ENCODE assay signal across 10 cellular contexts in the genomic region with DNA sequence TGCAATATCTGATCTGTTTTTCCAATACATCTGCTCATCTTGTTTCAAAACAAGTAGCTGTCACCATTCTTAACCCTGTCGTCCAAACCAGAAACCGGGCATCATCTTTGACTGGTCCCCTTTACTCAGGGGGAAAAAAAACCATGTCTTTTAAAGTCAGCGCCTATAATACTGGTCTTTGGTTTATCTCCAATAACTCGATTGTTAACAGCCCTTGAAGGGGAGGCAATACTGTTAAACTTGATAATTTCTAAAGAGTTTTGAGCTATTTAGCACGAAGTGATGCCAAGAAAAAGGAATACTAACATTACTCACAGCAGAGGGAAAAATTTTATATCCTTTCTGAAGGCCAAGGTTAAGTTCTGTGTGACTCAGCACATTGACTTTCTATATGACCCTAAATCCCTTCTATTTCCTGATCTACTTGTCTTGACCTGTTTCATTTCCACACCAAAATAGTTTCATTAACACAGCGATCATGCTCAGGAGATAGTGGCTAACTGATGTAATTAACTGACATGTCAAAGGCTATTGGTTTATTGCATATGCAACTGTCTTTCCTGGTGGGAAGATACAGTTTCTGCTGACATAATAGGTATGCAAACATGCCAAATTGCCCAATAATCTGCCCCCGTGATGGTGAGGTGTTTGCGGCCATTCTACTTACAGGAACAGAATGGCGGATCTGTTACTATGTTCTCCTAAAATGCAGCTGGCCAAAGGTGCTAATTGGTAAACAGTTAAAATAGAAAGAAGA. TPM values are rescaled to one million over a fixed set of nuclear protein-coding genes. Genes with fewer than 3 reads are reported as not detected.
A peak's percentile ranks its signal among the peaks of the same experiment; 100 is the strongest.
DNase-seq lines count a peak whose midpoint lies in the region; TF ChIP-seq lines count a peak whose summit lies in the region.
"Had no signal": no experiment of that assay in that cellular context is flagged by ENCODE, and none has a peak within 500 bp of the region (broad histone marks: within the 10 kb centered on the region; RNA-seq: fewer than 3 reads in every experiment).

No MANE protein-coding gene starts in this region.

- H3K9me3 ChIP-seq in PC-9 (ENCODE audit: insufficient read depth, low read depth) (no peaks in the 10 kb centered on the region; the same call in 1 of the 2 replicates), esophagus squamous epithelium (no peaks in the 10 kb centered on the region), stomach (no peaks in the 10 kb centered on the region)
- H3K9me3 ChIP-seq: upper lobe of left lung had no signal

- CTCF ChIA-PET in PC-9 (lab: Charles Lee) = interaction anchor here (1.4 kb wide), 1 partner anchor 92 kb away, joined by 4 read pairs; no protein-coding TSS in a partner anchor

- 16 to 38% methylated on average over 9 of the region's 9 CpGs for WGBS in esophagus squamous epithelium, 2 donors
- 61 to 77% (median 67%) methylated on average over 9 of the region's 9 CpGs for WGBS in stomach, 5 donors

- TF ChIP-seq EP300 in stomach (IDR thresholded peaks at IDR 0.05) = no peak

- no TSS peak for BruUV-seq in PC-9 (replicated peaks; lab: Mats Ljungman, UMichigan)

- H3K4me2 ChIP-seq in PC-9 = peak overlapping the region; percentile 53

- H3F3A ChIP-seq in PC-9 (ENCODE audit: insufficient read depth, low read depth) = peaks cover 48% of the 10 kb centered on the region

- H3K27ac ChIP-seq in PC-9 (peak overlapping the region; percentile 89), esophagus squamous epithelium (peak overlapping the region; percentile 71 to 85 (median 84)), stomach (peak overlapping the region in 4 of 5 donors; percentile 20 to 50 (median 34))

- peaks cover 57% of the 10 kb centered on the region for H3K79me2 ChIP-seq in PC-9 (ENCODE audit: low read depth)

- POLR2A ChIA-PET in PC-9 (lab: Charles Lee; ENCODE audit: unreplicated experiment) = no interaction called here

- in situ Hi-C loops in GM13977 (cut with MboI; ENCODE audit: low pct_unique_long_range_greater_than_20kb, low sequenced_read_pairs, unreplicated experiment) = no loop called here

- no peak for TF ChIP-seq POLR2A in esophagus squamous epithelium (IDR thresholded peaks at IDR 0.05)
- TF ChIP-seq POLR2A in stomach (IDR thresholded peaks at IDR 0.05) = no peak

- TF ChIP-seq CTCF in PC-9 (conservative IDR thresholded peaks at IDR 0.05) (no peak), esophagus squamous epithelium (IDR thresholded peaks at IDR 0.05) (no peak), stomach (IDR thresholded peaks at IDR 0.05) (no peak), GM13977 (IDR thresholded peaks at IDR 0.05; ENCODE audit: extremely low read depth, insufficient read depth, missing control alignments) (no peak)

- peak; percentile 10 for DNase-seq in HuH-7.5 (ENCODE audit: low spot score)
- peak; percentile 35 to 93 for DNase-seq in PC-9
- DNase-seq in esophagus squamous epithelium (lab: John Stamatoyannopoulos, UW) = no peak
- DNase-seq in stomach = no peak
- no peak for DNase-seq in SIG-M5 (lab: John Stamatoyannopoulos, UW)
- DNase-seq in NCI-H526 treated with DMSO at 0.1 percent for 48 hours (lab: John Stamatoyannopoulos, UW) = no peak
- DNase-seq in cerebellum (ENCODE audit: low spot score) = no peak
- no peak for DNase-seq in GM13977 (ENCODE audit: low spot score)
- DNase-seq: central memory CD4-positive, alpha-beta T cell; upper lobe of left lung had no signal

- H3K4me3 ChIP-seq in PC-9 (peak overlapping the region; percentile 16; the same call in 1 of the 2 replicates), esophagus squamous epithelium (no peak overlapping the region), stomach (no peak overlapping the region)
- H3K4me3 ChIP-seq: upper lobe of left lung had no signal

- no peaks in the 10 kb centered on the region for H3K36me3 ChIP-seq in PC-9 (ENCODE audit: low read depth)
- H3K36me3 ChIP-seq in esophagus squamous epithelium = no peaks in the 10 kb centered on the region
- no peaks in the 10 kb centered on the region for H3K36me3 ChIP-seq in stomach
- H3K36me3 ChIP-seq: upper lobe of left lung had no signal

- H2AFZ ChIP-seq in PC-9 = no peak overlapping the region

- peaks cover 59% of the 10 kb centered on the region for H3K4me1 ChIP-seq in PC-9 (replicated peaks; ENCODE audit: insufficient read depth)
- peaks cover 22 to 87% (median 58%) of the 10 kb centered on the region in 3 donors for H3K4me1 ChIP-seq in esophagus squamous epithelium
- peaks cover 28 to 75% (median 44%) of the 10 kb centered on the region in 4 donors for H3K4me1 ChIP-seq in stomach

- no peaks in the 10 kb centered on the region for H3K27me3 ChIP-seq in PC-9 (ENCODE audit: insufficient read depth, low read depth)
- no peaks in the 10 kb centered on the region for H3K27me3 ChIP-seq in esophagus squamous epithelium
- no peaks in the 10 kb centered on the region for H3K27me3 ChIP-seq in stomach
- H3K27me3 ChIP-seq: upper lobe of left lung had no signal

- H4K20me1 ChIP-seq in PC-9 (ENCODE audit: insufficient read depth) = no peaks in the 10 kb centered on the region

- intact Hi-C loops in PC-9 (cut with micrococcal nuclease; ENCODE audit: unreplicated experiment) = loop anchor here (1.0 kb wide), 1 partner anchor 8 kb away; no protein-coding TSS in a partner anchor
- intact Hi-C loops in esophagus squamous epithelium (cut with DNase I) = no loop called here
- intact Hi-C loops in stomach (cut with DNase I; ENCODE audit: low total_unique reads) = no loop called here

- no peaks in the 10 kb centered on the region for H3K9me2 ChIP-seq in PC-9 (ENCODE audit: insufficient read depth)

RNA-seq across cellular contexts. Expression of a gene that starts 59.1 kb away (rescaled TPM):
- total RNA-seq in PC-9 (2021) (26.7 and 32.8 TPM in 2 replicates), esophagus squamous epithelium (10 to 100 TPM; 27.9 to 79.9 (median 36.7) TPM), stomach (100 to 1,000 TPM in 1 of 5 donors, 10 to 100 TPM in 4; 16.8 to 108 (median 61.0) TPM), cerebellum (86.0 TPM)
- 10 to 100 TPM in 2 of 3 donors, 1 to 10 TPM in 1; 9.6 to 11.9 (median 10.0) TPM for polyA plus RNA-seq in stomach

Comparison
In these comparisons a context has a peak if more than half of its experiments do, and no peak if none do; other contexts are left out.
1. DNase-seq: peak in HuH-7.5 (single experiment) and PC-9 (2 of 2); none in esophagus squamous epithelium (single experiment), stomach (single experiment), SIG-M5 (single experiment), NCI-H526 treated with DMSO at 0.1 percent for 48 hours (single experiment), cerebellum (single experiment) and GM13977 (single experiment).
2. H3K27ac ChIP-seq: peak in every context shown above with its lines; median percentile 89 in PC-9; 84 in esophagus squamous epithelium; 34 in stomach.